In the genomic region with DNA sequence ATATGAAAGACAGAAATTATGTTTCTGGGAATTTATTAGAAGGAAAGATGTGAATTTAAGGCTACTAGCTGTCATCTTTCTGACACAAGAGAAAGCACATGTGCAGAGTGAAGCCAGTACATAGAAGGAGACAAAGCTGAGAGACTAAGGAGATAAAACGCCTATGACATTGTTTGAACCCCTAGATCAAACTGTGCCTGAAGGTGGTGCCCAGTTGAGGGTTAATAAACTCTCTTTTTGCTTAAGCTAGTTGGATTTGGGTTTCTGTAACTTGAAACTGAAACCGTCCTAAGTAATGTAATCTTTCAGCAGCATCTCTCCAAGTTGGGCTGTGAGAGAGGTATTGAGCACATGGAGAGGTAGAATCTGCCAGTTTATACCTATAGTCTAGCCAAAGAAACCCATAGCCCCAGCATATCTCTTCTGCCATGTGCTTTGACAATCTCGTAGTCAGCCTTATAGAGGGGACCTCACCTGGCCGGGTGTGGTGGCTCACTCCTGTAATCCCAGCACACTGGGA, we compare ENCODE assay signal across 21 cellular contexts.
"Had no signal": no experiment of that assay in that cellular context is flagged by ENCODE, and none has a peak within 500 bp of the region (broad histone marks: within the 10 kb centered on the region; RNA-seq: fewer than 3 reads in every experiment).

No MANE protein-coding gene starts in this region.

- H3K36me3 ChIP-seq: ovary had no signal

- H3K9me3 Mint-ChIP-seq: activated T-cell treated with anti-CD3 and anti-CD28 coated beads, Interleukin-2, amount 50 U/mL, for 72 hours; endodermal cell; neural crest cell; stimulated activated naive CD8-positive, alpha-beta T cell treated with anti-CD3 and anti-CD28 coated beads, Interleukin-15, amount 100 ng/mL, for 72 hours had no signal

- H3K27me3 Mint-ChIP-seq: activated naive CD8-positive, alpha-beta T cell; stimulated activated naive CD8-positive, alpha-beta T cell treated with anti-CD3 and anti-CD28 coated beads, Interleukin-15, amount 100 ng/mL, for 72 hours had no signal

- ATAC-seq: activated T-cell treated with anti-CD3 and anti-CD28 coated beads, Interleukin-2, amount 50 U/mL, for 72 hours; left ventricle myocardium superior; psoas muscle; right cardiac atrium; stimulated activated naive CD8-positive, alpha-beta T cell treated with anti-CD3 and anti-CD28 coated beads, Interleukin-15, amount 100 ng/mL, for 72 hours had no signal

- H3K27ac ChIP-seq: dorsolateral prefrontal cortex, epithelial cell of prostate, ovary, psoas muscle had no signal

- H3K36me3 Mint-ChIP-seq: activated naive CD8-positive, alpha-beta T cell had no signal

- H3K9me3 ChIP-seq: ovary, psoas muscle had no signal

- H3K27ac Mint-ChIP-seq: activated naive CD8-positive, alpha-beta T cell; activated T-cell treated with anti-CD3 and anti-CD28 coated beads, Interleukin-2, amount 50 U/mL, for 72 hours; endodermal cell had no signal

- H3K27me3 ChIP-seq: dorsolateral prefrontal cortex, ovary had no signal

- H3K4me3 Mint-ChIP-seq: activated naive CD8-positive, alpha-beta T cell; activated T-cell treated with anti-CD3 and anti-CD28 coated beads, Interleukin-2, amount 50 U/mL, for 72 hours; endodermal cell; neural crest cell; stimulated activated naive CD8-positive, alpha-beta T cell treated with anti-CD3 and anti-CD28 coated beads, Interleukin-15, amount 100 ng/mL, for 72 hours had no signal

- DNase-seq: activated CD4-positive, alpha-beta T cell treated with anti-CD3 and anti-CD28 coated beads for 1 hour; activated CD8-positive, alpha-beta memory T cell treated with anti-CD3 and anti-CD28 coated beads for 24 hours; activated CD8-positive, alpha-beta memory T cell treated with anti-CD3 and anti-CD28 coated beads, Interleukin-2, amount 50 U/mL, for 48 hours; activated gamma-delta T cell; activated T-cell treated with anti-CD3 and anti-CD28 coated beads, Interleukin-2, amount 50 U/mL, for 72 hours; amygdala; dorsolateral prefrontal cortex; endodermal cell; foreskin fibroblast; left ventricle myocardium superior; ovary; psoas muscle; right cardiac atrium; stimulated activated CD4-positive, alpha-beta T cell treated with anti-CD3 and anti-CD28 coated beads, Interleukin-15, amount 100 ng/mL, for 24 hours; stimulated activated CD4-positive, alpha-beta T cell treated with anti-CD3 and anti-CD28 coated beads, Interleukin-2, amount 100 ng/mL, for 48 hours; stimulated activated naive CD8-positive, alpha-beta T cell treated with anti-CD3 and anti-CD28 coated beads, Interleukin-15, amount 100 ng/mL, for 72 hours; trophoblast cell had no signal

- H3K4me3 ChIP-seq: dorsolateral prefrontal cortex, ovary, psoas muscle, skin epidermis had no signal
